Comparison of ENCODE assay signal across 14 cellular contexts in genomic region chr11:108269583-108269982, GRCh38. TPM values are rescaled to one million over a fixed set of nuclear protein-coding genes. Genes with fewer than 3 reads are reported as not detected.
DNase-seq lines count a peak whose midpoint lies in the region; ATAC-seq and FAIRE-seq lines count a peak whose summit lies in the region.
"Had no signal": no experiment of that assay in that cellular context is flagged by ENCODE, and none has a peak within 500 bp of the region (broad histone marks: within the 10 kb centered on the region; RNA-seq: fewer than 3 reads in every experiment).

No MANE protein-coding gene starts in this region.

- H3K4me3 Mint-ChIP-seq in activated T-cell treated with anti-CD3 and anti-CD28 coated beads, Interleukin-2, amount 50 U/mL, for 72 hours, result no peak overlapping the region
- H3K4me3 Mint-ChIP-seq in activated T-cell treated with anti-CD3 and anti-CD28 coated beads, Interleukin-2, amount 50 U/mL, for 4 hours, result no peak overlapping the region
- no peak overlapping the region for H3K4me3 Mint-ChIP-seq in activated naive CD8-positive, alpha-beta T cell
- H3K4me3 Mint-ChIP-seq in naive B cell, result no peak overlapping the region
- H3K4me3 Mint-ChIP-seq: HFFc6 had no signal

- no peak for DNase-seq in activated T-cell treated with anti-CD3 and anti-CD28 coated beads, Interleukin-2, amount 50 U/mL, for 72 hours
- no peak for DNase-seq in activated T-cell treated with anti-CD3 and anti-CD28 coated beads, Interleukin-2, amount 50 U/mL, for 4 hours
- no peak for DNase-seq in naive B cell
- DNase-seq in stimulated activated naive CD8-positive, alpha-beta T cell treated with anti-CD3 and anti-CD28 coated beads, Interleukin-15, Interleukin-2, amounts not matched to agents 100 U/mL and 50 U/mL, for 24 hours, result no peak
- DNase-seq in amniotic stem cell (lab: John Stamatoyannopoulos, UW), result no peak
- DNase-seq in HTR-8/SVneo (ENCODE audit: insufficient read length, low spot score), result no peak
- DNase-seq in HK-2 (ENCODE audit: unreplicated experiment), result no peak
- DNase-seq: HFFc6, MG63, NCI-H1092 treated with DMSO at 0.1 percent for 48 hours, NCI-H1694, NCI-H345 had no signal

- peak overlapping the region; percentile 87 for H3K27ac Mint-ChIP-seq in activated T-cell treated with anti-CD3 and anti-CD28 coated beads, Interleukin-2, amount 50 U/mL, for 72 hours
- peak overlapping the region; percentile 84 for H3K27ac Mint-ChIP-seq in activated naive CD8-positive, alpha-beta T cell
- H3K27ac Mint-ChIP-seq in naive B cell, result peak overlapping the region in 5 of 6 donors; percentile 24 to 73 (median 60)
- H3K27ac Mint-ChIP-seq: HFFc6 had no signal

- no peak for FAIRE-seq in HTR-8/SVneo (lab: Jason Lieb, UNC)
- FAIRE-seq: A204.1 had no signal

- peaks cover 9 to 11% of the 10 kb centered on the region in 2 donors for H3K9me3 Mint-ChIP-seq in activated T-cell treated with anti-CD3 and anti-CD28 coated beads, Interleukin-2, amount 50 U/mL, for 72 hours
- peaks cover 11% of the 10 kb centered on the region for H3K9me3 Mint-ChIP-seq in activated T-cell treated with anti-CD3 and anti-CD28 coated beads, Interleukin-2, amount 50 U/mL, for 4 hours
- H3K9me3 Mint-ChIP-seq in activated naive CD8-positive, alpha-beta T cell (ENCODE audit: low read depth), result peaks cover 7% of the 10 kb centered on the region
- H3K9me3 Mint-ChIP-seq in naive B cell, result peaks cover 0 to 7% (median under 1%) of the 10 kb centered on the region in 7 donors

- peaks cover 12 to 20% of the 10 kb centered on the region in 2 donors for H3K36me3 Mint-ChIP-seq in activated T-cell treated with anti-CD3 and anti-CD28 coated beads, Interleukin-2, amount 50 U/mL, for 72 hours (ENCODE audit: insufficient read depth in 2 of 2)
- peaks cover 42% of the 10 kb centered on the region for H3K36me3 Mint-ChIP-seq in activated T-cell treated with anti-CD3 and anti-CD28 coated beads, Interleukin-2, amount 50 U/mL, for 4 hours (ENCODE audit: insufficient read depth)
- H3K36me3 Mint-ChIP-seq in activated naive CD8-positive, alpha-beta T cell, result peaks cover 35% of the 10 kb centered on the region
- peaks cover 14 to 31% of the 10 kb centered on the region in 2 donors for H3K36me3 Mint-ChIP-seq in naive B cell

- H3K4me1 Mint-ChIP-seq in activated T-cell treated with anti-CD3 and anti-CD28 coated beads, Interleukin-2, amount 50 U/mL, for 72 hours (ENCODE audit: low read depth), result peaks cover 16% of the 10 kb centered on the region
- peaks cover 21% of the 10 kb centered on the region for H3K4me1 Mint-ChIP-seq in activated T-cell treated with anti-CD3 and anti-CD28 coated beads, Interleukin-2, amount 50 U/mL, for 4 hours (ENCODE audit: low read depth)
- H3K4me1 Mint-ChIP-seq in activated naive CD8-positive, alpha-beta T cell (ENCODE audit: low read depth), result peaks cover 43% of the 10 kb centered on the region
- peaks cover 2 to 8% (median 2%) of the 10 kb centered on the region in 3 donors for H3K4me1 Mint-ChIP-seq in naive B cell

- ATAC-seq in activated T-cell treated with anti-CD3 and anti-CD28 coated beads, Interleukin-2, amount 50 U/mL, for 72 hours (replicated peaks in 1 of 2), result peak in 1 of 2 donors; percentile 43
- no peak for ATAC-seq in activated T-cell treated with anti-CD3 and anti-CD28 coated beads, Interleukin-2, amount 50 U/mL, for 4 hours
- ATAC-seq in naive B cell (ENCODE audit: low read depth in 2 of 2), result no peak
- ATAC-seq in stimulated activated naive CD8-positive, alpha-beta T cell treated with anti-CD3 and anti-CD28 coated beads, Interleukin-15, Interleukin-2, amounts not matched to agents 100 U/mL and 50 U/mL, for 24 hours, result peak; percentile 81

- no peaks in the 10 kb centered on the region for H3K27me3 Mint-ChIP-seq in activated T-cell treated with anti-CD3 and anti-CD28 coated beads, Interleukin-2, amount 50 U/mL, for 72 hours (ENCODE audit: low read depth)
- H3K27me3 Mint-ChIP-seq in activated T-cell treated with anti-CD3 and anti-CD28 coated beads, Interleukin-2, amount 50 U/mL, for 4 hours (ENCODE audit: low read depth), result no peaks in the 10 kb centered on the region
- no peaks in the 10 kb centered on the region for H3K27me3 Mint-ChIP-seq in activated naive CD8-positive, alpha-beta T cell
- no peaks in the 10 kb centered on the region for H3K27me3 Mint-ChIP-seq in naive B cell

RNA-seq across cellular contexts. Expression of gene ATM, which starts 46.7 kb away (rescaled TPM):
- total RNA-seq in activated T-cell treated with anti-CD3 and anti-CD28 coated beads, Interleukin-2, amount 50 U/mL, for 72 hours, result 10 to 100 TPM; 45.7 to 55.0 TPM
- total RNA-seq in activated T-cell treated with anti-CD3 and anti-CD28 coated beads, Interleukin-2, amount 50 U/mL, for 4 hours, result 10 to 100 TPM; 21.0 to 26.8 (median 23.5) TPM
- polyA plus RNA-seq in naive B cell (ENCODE audit: low read depth in 6 of 6), result 10 to 100 TPM; 36.3 to 68.2 (median 48.4) TPM

RNA-seq across cellular contexts. Expression of gene NPAT, which starts 47.1 kb away (rescaled TPM):
- 10 to 100 TPM; 22.8 to 24.8 TPM for total RNA-seq in activated T-cell treated with anti-CD3 and anti-CD28 coated beads, Interleukin-2, amount 50 U/mL, for 72 hours
- total RNA-seq in activated T-cell treated with anti-CD3 and anti-CD28 coated beads, Interleukin-2, amount 50 U/mL, for 4 hours, result 10 to 100 TPM; 23.2 to 24.7 (median 24.4) TPM
- 10 to 100 TPM; 12.7 to 37.5 (median 30.2) TPM for polyA plus RNA-seq in naive B cell (ENCODE audit: low read depth in 6 of 6)
